In the genomic region with DNA sequence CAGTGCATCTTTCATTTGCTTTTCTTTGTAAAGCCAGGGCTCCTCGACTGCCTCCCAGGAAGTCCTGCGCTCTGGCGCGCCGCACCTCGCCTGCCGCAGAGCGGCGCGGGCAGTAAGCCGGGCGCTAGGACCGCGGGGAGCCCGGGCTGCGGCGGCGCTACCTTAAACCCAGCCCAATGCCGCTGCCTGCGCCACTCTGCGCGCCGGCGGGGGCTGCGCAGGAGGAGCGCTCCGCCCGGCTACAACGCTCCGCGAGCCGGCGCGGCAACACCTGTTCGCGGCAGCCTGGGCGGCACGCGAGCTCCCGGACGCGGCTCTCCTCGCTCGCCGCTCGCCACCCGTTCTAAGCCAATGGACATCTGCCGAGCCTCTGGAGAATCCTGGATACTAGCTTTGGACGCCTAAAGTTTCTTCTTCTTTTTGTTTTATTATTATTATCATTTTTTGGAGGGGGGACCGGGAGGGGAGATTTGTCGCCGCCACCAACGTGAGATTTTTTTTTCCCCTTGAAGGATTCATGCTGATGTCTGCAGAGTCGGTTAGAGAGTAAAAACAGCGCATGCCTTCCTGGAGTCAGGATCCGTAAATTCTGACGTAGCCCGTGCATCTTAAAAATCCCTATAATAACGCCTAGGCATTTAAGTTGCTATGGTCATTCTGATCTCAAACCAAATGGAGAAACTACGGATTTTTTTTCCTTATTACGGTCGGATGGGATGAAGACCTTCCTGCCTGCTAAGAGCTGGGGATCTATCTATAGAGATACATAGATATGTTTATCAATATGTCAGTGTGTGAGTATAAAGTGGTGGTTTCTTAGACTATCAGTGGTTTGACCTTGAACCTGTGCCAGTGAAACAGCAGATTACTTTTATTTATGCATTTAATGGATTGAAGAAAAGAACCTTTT, we compare ENCODE assay signal across 8 cellular contexts. TPM values are rescaled to one million over a fixed set of nuclear protein-coding genes. Genes with fewer than 3 reads are reported as not detected.
DNase-seq lines count a peak whose midpoint lies in the region; ATAC-seq and TF ChIP-seq lines count a peak whose summit lies in the region.

A gene (plus strand): TSS at position 191 of the 910 bp plus-strand sequence. CDS start 840 bp downstream, outside the sequence.

- H3K4me1 Mint-ChIP-seq in activated CD4-positive, alpha-beta T cell treated with anti-CD3 and anti-CD28 coated beads, Interleukin-2, amount 10 ng/mL, durations not matched to agents 24 days and 14 days: peaks cover 40% of the 10 kb centered on the region

- H3K9me3 ChIP-seq in BE2C (no peaks in the 10 kb centered on the region; the same call in 1 of the 2 replicates), ectodermal cell (ENCODE audit: control insufficient read depth, low read length) (no peaks in the 10 kb centered on the region), lung (ENCODE audit: control insufficient read depth in 2 of 2, insufficient read depth in 1 of 2, low read length in 1 of 2) (no peaks in the 10 kb centered on the region)

- TF ChIP-seq CTCF in BE2C (IDR thresholded peaks at IDR 0.05; ENCODE audit: low read depth, low read length): no peak
- TF ChIP-seq CTCF in lung (IDR thresholded peaks at IDR 0.05; ENCODE audit: control extremely low read depth, extremely low read depth): peak; percentile 1

- no peaks in the 10 kb centered on the region for H3K36me3 Mint-ChIP-seq in activated CD4-positive, alpha-beta T cell treated with anti-CD3 and anti-CD28 coated beads, Interleukin-2, amount 10 ng/mL, durations not matched to agents 24 days and 14 days (ENCODE audit: low read depth)

- WGBS in ectodermal cell, 2 experiments: 0 to 1% methylated on average over 61 to 62 of the region's 62 CpGs
- 0 to 1% methylated on average over 62 of the region's 62 CpGs for WGBS in lung, 2 donors

- intact Hi-C loops in activated CD4-positive, alpha-beta T cell treated with anti-CD3 and anti-CD28 coated beads, Interleukin-2, amount 10 ng/mL, durations not matched to agents 24 days and 14 days (cut with micrococcal nuclease): loop anchor here (1.0 to 5.0 kb wide), 3 partner anchors 16 to 391 kb away; no protein-coding TSS in a partner anchor

- H3K4me3 Mint-ChIP-seq in activated CD4-positive, alpha-beta T cell treated with anti-CD3 and anti-CD28 coated beads, Interleukin-2, amount 10 ng/mL, durations not matched to agents 24 days and 14 days: peak within 1 kb of the TSS; percentile 86

- peaks cover 6% of the 10 kb centered on the region for H3K9me3 Mint-ChIP-seq in activated CD4-positive, alpha-beta T cell treated with anti-CD3 and anti-CD28 coated beads, Interleukin-2, amount 10 ng/mL, durations not matched to agents 24 days and 14 days

- H3K4me3 ChIP-seq in BE2C (ENCODE audit: low read depth, low read length) (peak within 1 kb of the TSS; percentile 46), ectodermal cell (ENCODE audit: insufficient read depth, low read depth, low read length) (peak within 1 kb of the TSS; percentile 67), lung (peak within 1 kb of the TSS; percentile 42)

- H3K36me3 ChIP-seq in BE2C (no peaks in the 10 kb centered on the region), ectodermal cell (ENCODE audit: control insufficient read depth, insufficient read depth, low read length) (no peaks in the 10 kb centered on the region), lung (ENCODE audit: control insufficient read depth in 2 of 2, insufficient read depth in 2 of 2, low read length in 2 of 2) (no peaks in the 10 kb centered on the region)

- peak; percentile 77 for ATAC-seq in GM18909 (IDR thresholded peaks at IDR 0.05; ENCODE audit: poor library complexity, unreplicated experiment)
- ATAC-seq in HG03108 (IDR thresholded peaks at IDR 0.05; ENCODE audit: unreplicated experiment): peak; percentile 72
- ATAC-seq in lung (ENCODE audit: insufficient read depth, low FRiP score): peak; percentile 93

- H3K4me1 ChIP-seq in BE2C (no peaks in the 10 kb centered on the region), ectodermal cell (ENCODE audit: control insufficient read depth, insufficient read depth, low read length) (peaks cover 18% of the 10 kb centered on the region), lung (ENCODE audit: control insufficient read depth in 2 of 2, insufficient read depth in 2 of 2, low read length in 2 of 2) (peaks cover 0 to 23% of the 10 kb centered on the region in 2 donors)

- H3K27ac ChIP-seq in ectodermal cell (ENCODE audit: insufficient read depth, low read depth, low read length, poor library complexity, severe bottlenecking) (peak within 1 kb of the TSS; percentile 63), lung (ENCODE audit: low read depth in 1 of 2, low read length in 1 of 2) (peak within 1 kb of the TSS; percentile 42 to 49)

- DNase-seq in BE2C: peak; percentile 69
- DNase-seq in NCI-H510A treated with DMSO at 0.1 percent for 48 hours (lab: John Stamatoyannopoulos, UW): peak; percentile 75
- DNase-seq in activated CD4-positive, alpha-beta T cell treated with anti-CD3 and anti-CD28 coated beads, Interleukin-2, amount 10 ng/mL, durations not matched to agents 24 days and 14 days: peak; percentile 95
- peak; percentile 73 for DNase-seq in lung (ENCODE audit: low spot score)
- peak in 2 of 3 donors; percentile 55 to 67 for DNase-seq in stimulated activated CD4-positive, alpha-beta T cell treated with anti-CD3 and anti-CD28 coated beads, TNF-alpha, amount 100 ng/mL, for 48 hours (ENCODE audit: low read depth in 3 of 3)

- H3K27me3 ChIP-seq in BE2C (peaks cover 85% of the 10 kb centered on the region), ectodermal cell (ENCODE audit: control insufficient read depth, insufficient read depth, low read length, poor library complexity, severe bottlenecking) (peaks cover 75% of the 10 kb centered on the region), lung (ENCODE audit: control insufficient read depth, insufficient read depth) (no peaks in the 10 kb centered on the region)

- H3K27me3 Mint-ChIP-seq in activated CD4-positive, alpha-beta T cell treated with anti-CD3 and anti-CD28 coated beads, Interleukin-2, amount 10 ng/mL, durations not matched to agents 24 days and 14 days: peaks cover 68% of the 10 kb centered on the region

- peak within 1 kb of the TSS; percentile 60 for H3K27ac Mint-ChIP-seq in activated CD4-positive, alpha-beta T cell treated with anti-CD3 and anti-CD28 coated beads, Interleukin-2, amount 10 ng/mL, durations not matched to agents 24 days and 14 days

RNA-seq across cellular contexts. Expression of the gene that starts here (rescaled TPM):
- not detected for polyA plus RNA-seq in BE2C (2012; ENCODE audit: insufficient read depth, insufficient read length, low read depth)
- 0.40 and 0.54 TPM in 2 replicates for total RNA-seq in activated CD4-positive, alpha-beta T cell treated with anti-CD3 and anti-CD28 coated beads, Interleukin-2, amount 10 ng/mL, durations not matched to agents 24 days and 14 days
- 3.1 TPM for polyA plus RNA-seq in ectodermal cell (2013, experiment 1 of 4)
- 2.1 TPM for polyA plus RNA-seq in ectodermal cell (2013, experiment 2 of 4)
- 1.8 TPM for polyA plus RNA-seq in ectodermal cell (2013, experiment 3 of 4)
- polyA plus RNA-seq in ectodermal cell (2013, experiment 4 of 4): 2.1 TPM
- total RNA-seq in lung: 1 to 10 TPM; 1.3 to 1.4 TPM
- polyA plus RNA-seq in lung: 1 to 10 TPM in 1 of 2 donors, under 1 TPM in 1; 0.05 to 1.7 TPM

Comparison
In these comparisons a context has a peak if more than half of its experiments do, and no peak if none do; other contexts are left out.
1. Peak in every context shown above with its lines: DNase-seq, ATAC-seq, H3K4me3 ChIP-seq and H3K27ac ChIP-seq.
2. Peak in DNase-seq in activated CD4-positive, alpha-beta T cell treated with anti-CD3 and anti-CD28 coated beads, Interleukin-2, amount 10 ng/mL, durations not matched to agents 24 days and 14 days; RNA of the gene not detected or under 1 TPM.